ENCODE assay signal across 8 cellular contexts in the genomic region with DNA sequence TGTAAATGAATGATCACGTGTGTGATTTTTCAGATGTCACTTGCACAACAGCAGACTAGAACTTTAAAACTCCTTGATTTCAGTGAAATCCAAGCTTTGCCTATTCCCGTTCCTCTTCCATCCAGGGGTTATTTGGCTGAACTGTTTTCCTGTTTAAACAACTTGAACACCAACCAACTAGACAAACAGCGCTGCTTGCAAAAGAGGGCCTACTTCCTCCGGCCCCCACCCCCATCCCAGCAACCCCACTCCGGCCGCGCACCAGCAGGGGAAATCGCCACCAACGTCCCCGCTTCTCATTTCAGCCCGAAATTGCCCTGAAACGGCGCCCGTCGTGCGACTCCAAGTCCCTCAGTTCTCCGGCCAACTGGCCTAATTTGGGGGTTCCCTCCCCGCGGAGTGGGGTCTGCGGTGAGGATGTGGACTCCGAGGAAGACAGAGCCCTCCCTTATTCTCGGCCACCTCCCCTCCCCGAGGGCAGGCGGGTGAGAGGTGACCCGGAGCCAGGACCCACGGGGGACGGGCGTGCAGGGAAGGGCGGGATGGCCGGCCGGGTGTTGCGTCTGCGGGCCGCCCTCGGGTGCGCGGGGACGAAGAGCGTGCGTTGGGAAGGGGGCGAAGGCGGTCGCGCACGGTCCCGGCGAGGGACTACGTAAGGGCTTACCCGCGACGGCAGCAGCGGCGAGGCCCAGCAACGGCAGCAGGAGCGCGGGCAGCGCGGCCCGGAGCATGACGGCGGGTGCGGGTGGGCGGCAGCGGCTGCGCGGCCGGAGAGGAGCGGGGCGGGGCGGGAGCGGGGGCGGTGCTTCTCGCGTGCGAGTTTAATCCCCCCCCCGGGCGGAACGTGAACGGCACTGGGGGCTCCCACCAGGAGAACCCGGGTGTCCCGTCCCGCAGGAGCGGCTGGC. TPM values are rescaled to one million over a fixed set of nuclear protein-coding genes. Genes with fewer than 3 reads are reported as not detected.
DNase-seq lines count a peak whose midpoint lies in the region; ATAC-seq and TF ChIP-seq lines count a peak whose summit lies in the region.

A gene with protein sequence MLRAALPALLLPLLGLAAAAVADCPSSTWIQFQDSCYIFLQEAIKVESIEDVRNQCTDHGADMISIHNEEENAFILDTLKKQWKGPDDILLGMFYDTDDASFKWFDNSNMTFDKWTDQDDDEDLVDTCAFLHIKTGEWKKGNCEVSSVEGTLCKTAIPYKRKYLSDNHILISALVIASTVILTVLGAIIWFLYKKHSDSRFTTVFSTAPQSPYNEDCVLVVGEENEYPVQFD (minus strand): TSS at position 741 of the 908 bp plus-strand sequence. CDS start 10 bp downstream, at position 731.

- POLR2A ChIA-PET in Caco-2 (lab: Charles Lee) = no interaction called here

- CTCF ChIA-PET in Caco-2 (lab: Charles Lee) = no interaction called here

- intact Hi-C loops in Caco-2 (cut with micrococcal nuclease; ENCODE audit: unreplicated experiment) = no loop called here
- intact Hi-C loops in dendritic cell treated with granulocyte-macrophage colony-stimulating factor and Interleukin-4, amounts not matched to agents 40 ng/mL and 50 ng/mL, for 4 days (cut with micrococcal nuclease) = loop anchor here (5.0 kb wide), 1 partner anchor 85 kb away; a partner anchor contains a TSS

- H3K9me3 Mint-ChIP-seq in Caco-2 (ENCODE audit: unreplicated experiment) = no peaks in the 10 kb centered on the region
- H3K9me3 Mint-ChIP-seq in dendritic cell treated with granulocyte-macrophage colony-stimulating factor and Interleukin-4, amounts not matched to agents 40 ng/mL and 50 ng/mL, for 4 days = no peaks in the 10 kb centered on the region

- peaks cover 14% of the 10 kb centered on the region for H3K4me1 Mint-ChIP-seq in Caco-2 (ENCODE audit: low read depth, unreplicated experiment)
- H3K4me1 Mint-ChIP-seq in dendritic cell treated with granulocyte-macrophage colony-stimulating factor and Interleukin-4, amounts not matched to agents 40 ng/mL and 50 ng/mL, for 4 days (ENCODE audit: low read depth) = peaks cover 62% of the 10 kb centered on the region

- peak; percentile 60 to 75 for DNase-seq in Caco-2
- DNase-seq in activated CD4-positive, CD25-positive, alpha-beta regulatory T cell (lab: John Stamatoyannopoulos, UW) = peak in 3 of 4 experiments; percentile 1 to 9 (median 3)
- DNase-seq in stimulated activated CD4-positive, alpha-beta T cell treated with anti-CD3 and anti-CD28 coated beads, Interleukin-4, amount 100 ng/mL, for 1 hour = peak; percentile 50

- TSS peak; percentile 52 for BruUV-seq in Caco-2 (replicated peaks; lab: Mats Ljungman, UMichigan)

- no peaks in the 10 kb centered on the region for H3K36me3 ChIP-seq in Caco-2 (ENCODE audit: control insufficient read depth, insufficient read depth, low read length)
- no peaks in the 10 kb centered on the region for H3K36me3 ChIP-seq in HUES48 (ENCODE audit: control insufficient read depth, insufficient read depth, low read length)
- no peaks in the 10 kb centered on the region for H3K36me3 ChIP-seq in liver (ENCODE audit: control insufficient read depth in 4 of 4, insufficient read depth in 3 of 4, low read depth in 1 of 4, low read length in 3 of 4)

- H3K27ac ChIP-seq in HUES48 (ENCODE audit: low read depth, low read length) (no peak within 1 kb of the TSS), liver (ENCODE audit: low read depth in 1 of 2, low read length in 2 of 2) (peak within 1 kb of the TSS; percentile 98 to 99)

- ATAC-seq in GM19455 (IDR thresholded peaks at IDR 0.05; ENCODE audit: unreplicated experiment) (peak; percentile 69), GM18870 (IDR thresholded peaks at IDR 0.05; ENCODE audit: unreplicated experiment) (no peak)

- TF ChIP-seq CTCF in Caco-2 (IDR thresholded peaks at IDR 0.05; ENCODE audit: insufficient read depth in 1 of 2, low read depth in 1 of 2, low read length in 1 of 2, severe bottlenecking in 1 of 2, unreplicated experiment in 1 of 2) = no peak
- no peak for TF ChIP-seq CTCF in liver (IDR thresholded peaks at IDR 0.05; ENCODE audit: low read depth, low read length, missing input control)

- H3K4me1 ChIP-seq in Caco-2 = peaks cover 19% of the 10 kb centered on the region
- peaks cover 13% of the 10 kb centered on the region for H3K4me1 ChIP-seq in HUES48 (ENCODE audit: control insufficient read depth, insufficient read depth, low read length)
- H3K4me1 ChIP-seq in liver (ENCODE audit: control insufficient read depth in 4 of 4, insufficient read depth in 4 of 4, low read length in 3 of 4) = peaks cover 14 to 67% (median 35%) of the 10 kb centered on the region in 4 donors

- H3K9ac ChIP-seq in HUES48 (ENCODE audit: low read depth, low read length) = peak within 1 kb of the TSS; percentile 34
- peak within 1 kb of the TSS; percentile 57 to 89 for H3K9ac ChIP-seq in liver (ENCODE audit: low read depth in 1 of 2, low read length in 2 of 2)

- under 1% methylated on average over 83 of the region's 83 CpGs for WGBS in liver

- no peaks in the 10 kb centered on the region for H3K27me3 ChIP-seq in Caco-2 (replicated peaks; ENCODE audit: control insufficient read depth, insufficient read depth, low read length)
- peaks cover 53% of the 10 kb centered on the region for H3K27me3 ChIP-seq in HUES48 (ENCODE audit: control insufficient read depth, insufficient read depth, low read length)
- no peaks in the 10 kb centered on the region for H3K27me3 ChIP-seq in liver (ENCODE audit: control insufficient read depth in 4 of 4, insufficient read depth in 4 of 4, low read length in 3 of 4)

- no peaks in the 10 kb centered on the region for H3K9me3 ChIP-seq in Caco-2
- H3K9me3 ChIP-seq in HUES48 (ENCODE audit: control insufficient read depth, insufficient read depth, low read length) = no peaks in the 10 kb centered on the region
- no peaks in the 10 kb centered on the region for H3K9me3 ChIP-seq in liver (ENCODE audit: control insufficient read depth in 4 of 4, low read length in 3 of 4)

- H3K27me3 Mint-ChIP-seq in Caco-2 (ENCODE audit: insufficient read depth, unreplicated experiment) = no peaks in the 10 kb centered on the region
- no peaks in the 10 kb centered on the region for H3K27me3 Mint-ChIP-seq in dendritic cell treated with granulocyte-macrophage colony-stimulating factor and Interleukin-4, amounts not matched to agents 40 ng/mL and 50 ng/mL, for 4 days

- peak within 1 kb of the TSS; percentile 82 for H3K4me3 ChIP-seq in Caco-2 (ENCODE audit: low read depth, low read length)
- peak within 1 kb of the TSS; percentile 70 for H3K4me3 ChIP-seq in HUES48 (ENCODE audit: low read depth, low read length)
- H3K4me3 ChIP-seq in liver (ENCODE audit: low read depth in 1 of 3, low read length in 3 of 3) = peak within 1 kb of the TSS; percentile 83 to 99 (median 83)

- H3K27ac Mint-ChIP-seq in Caco-2 (ENCODE audit: unreplicated experiment) = peak within 1 kb of the TSS; percentile 69
- H3K27ac Mint-ChIP-seq in dendritic cell treated with granulocyte-macrophage colony-stimulating factor and Interleukin-4, amounts not matched to agents 40 ng/mL and 50 ng/mL, for 4 days = peak within 1 kb of the TSS; percentile 99

- peak; percentile 27 to 55 for TF ChIP-seq RAD21 in liver (IDR thresholded peaks at IDR 0.05)

- H3K36me3 Mint-ChIP-seq in Caco-2 (ENCODE audit: insufficient read depth, unreplicated experiment) = peaks cover 6% of the 10 kb centered on the region
- peaks cover 15% of the 10 kb centered on the region for H3K36me3 Mint-ChIP-seq in dendritic cell treated with granulocyte-macrophage colony-stimulating factor and Interleukin-4, amounts not matched to agents 40 ng/mL and 50 ng/mL, for 4 days (ENCODE audit: low read depth)

- H3K4me3 Mint-ChIP-seq in Caco-2 (ENCODE audit: unreplicated experiment) = peak within 1 kb of the TSS; percentile 87
- H3K4me3 Mint-ChIP-seq in dendritic cell treated with granulocyte-macrophage colony-stimulating factor and Interleukin-4, amounts not matched to agents 40 ng/mL and 50 ng/mL, for 4 days = peak within 1 kb of the TSS; percentile 92

TF ChIP-seq in liver, 16 proteins besides CTCF, POLR2A, EP300 and RAD21 (continues in another document):
- TF ChIP-seq NR2F2 (IDR thresholded peaks at IDR 0.05) = peak; percentile 88
- TF ChIP-seq JUND (IDR thresholded peaks at IDR 0.05) = peak; percentile 69 to 77
- TF ChIP-seq, protein P1, sequence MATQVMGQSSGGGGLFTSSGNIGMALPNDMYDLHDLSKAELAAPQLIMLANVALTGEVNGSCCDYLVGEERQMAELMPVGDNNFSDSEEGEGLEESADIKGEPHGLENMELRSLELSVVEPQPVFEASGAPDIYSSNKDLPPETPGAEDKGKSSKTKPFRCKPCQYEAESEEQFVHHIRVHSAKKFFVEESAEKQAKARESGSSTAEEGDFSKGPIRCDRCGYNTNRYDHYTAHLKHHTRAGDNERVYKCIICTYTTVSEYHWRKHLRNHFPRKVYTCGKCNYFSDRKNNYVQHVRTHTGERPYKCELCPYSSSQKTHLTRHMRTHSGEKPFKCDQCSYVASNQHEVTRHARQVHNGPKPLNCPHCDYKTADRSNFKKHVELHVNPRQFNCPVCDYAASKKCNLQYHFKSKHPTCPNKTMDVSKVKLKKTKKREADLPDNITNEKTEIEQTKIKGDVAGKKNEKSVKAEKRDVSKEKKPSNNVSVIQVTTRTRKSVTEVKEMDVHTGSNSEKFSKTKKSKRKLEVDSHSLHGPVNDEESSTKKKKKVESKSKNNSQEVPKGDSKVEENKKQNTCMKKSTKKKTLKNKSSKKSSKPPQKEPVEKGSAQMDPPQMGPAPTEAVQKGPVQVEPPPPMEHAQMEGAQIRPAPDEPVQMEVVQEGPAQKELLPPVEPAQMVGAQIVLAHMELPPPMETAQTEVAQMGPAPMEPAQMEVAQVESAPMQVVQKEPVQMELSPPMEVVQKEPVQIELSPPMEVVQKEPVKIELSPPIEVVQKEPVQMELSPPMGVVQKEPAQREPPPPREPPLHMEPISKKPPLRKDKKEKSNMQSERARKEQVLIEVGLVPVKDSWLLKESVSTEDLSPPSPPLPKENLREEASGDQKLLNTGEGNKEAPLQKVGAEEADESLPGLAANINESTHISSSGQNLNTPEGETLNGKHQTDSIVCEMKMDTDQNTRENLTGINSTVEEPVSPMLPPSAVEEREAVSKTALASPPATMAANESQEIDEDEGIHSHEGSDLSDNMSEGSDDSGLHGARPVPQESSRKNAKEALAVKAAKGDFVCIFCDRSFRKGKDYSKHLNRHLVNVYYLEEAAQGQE (IDR thresholded peaks at IDR 0.05) = peak; percentile 86
- TF ChIP-seq SP1 (IDR thresholded peaks at IDR 0.05) = peak; percentile 77
- no peak for TF ChIP-seq FOXA1 (IDR thresholded peaks at IDR 0.05)
- TF ChIP-seq TAF1 (conservative IDR thresholded peaks at IDR 0.05) = peak; percentile 83
- TF ChIP-seq EGR1 (IDR thresholded peaks at IDR 0.05; ENCODE audit: low read depth in 2 of 2) = peak; percentile 67 to 85
- TF ChIP-seq GABPA (IDR thresholded peaks at IDR 0.05 in 1 of 2, conservative IDR thresholded peaks at IDR 0.05 in 1 of 2) = peak in 1 of 2 donors; percentile 58
- peak; percentile 77 to 79 for TF ChIP-seq HNF4A (conservative IDR thresholded peaks at IDR 0.05)
- TF ChIP-seq RXRA (IDR thresholded peaks at IDR 0.05) = peak; percentile 72 to 74

RNA-seq across cellular contexts. Expression of the gene that starts here (rescaled TPM):
- total RNA-seq in Caco-2 (2022) (7.5 and 7.6 TPM in 2 replicates), liver (100 to 1,000 TPM in 1 of 2 donors, 10 to 100 TPM in 1; 65.9 to 118 TPM)
- 100 to 1,000 TPM in 1 of 2 donors, 10 to 100 TPM in 1; 86.5 to 107 TPM for polyA plus RNA-seq in liver

Comparison
In these comparisons a context has a peak if more than half of its experiments do, and no peak if none do; other contexts are left out.
1. DNase-seq: peak in every context shown above with its lines; median percentile 68 in Caco-2; 50 in stimulated activated CD4-positive, alpha-beta T cell treated with anti-CD3 and anti-CD28 coated beads, Interleukin-4, amount 100 ng/mL, for 1 hour; 3 in activated CD4-positive, CD25-positive, alpha-beta regulatory T cell.